Comparison of ENCODE assay signal across 10 cellular contexts in the genomic region with DNA sequence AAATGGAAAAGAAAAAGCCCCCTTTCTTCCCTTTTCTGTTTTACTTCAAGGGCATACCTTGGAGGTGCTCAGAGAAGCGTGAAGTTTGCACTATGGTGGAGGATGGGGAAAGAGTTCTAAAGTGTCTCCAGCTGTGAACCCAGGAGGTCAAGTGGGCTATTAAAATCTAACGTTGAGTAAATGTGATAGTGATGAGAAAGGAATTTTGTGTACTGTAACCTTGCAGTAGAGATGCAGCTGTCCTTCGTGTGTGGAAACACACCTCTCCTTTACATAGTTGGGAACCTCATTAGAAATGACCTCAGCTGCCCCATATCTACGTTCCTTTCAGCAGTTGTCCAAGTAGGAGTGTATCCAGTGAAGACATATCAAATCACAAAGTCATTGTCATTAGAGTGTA. TPM values are rescaled to one million over a fixed set of nuclear protein-coding genes. Genes with fewer than 3 reads are reported as not detected.
DNase-seq lines count a peak whose midpoint lies in the region; ATAC-seq and TF ChIP-seq lines count a peak whose summit lies in the region.
"Had no signal": no experiment of that assay in that cellular context is flagged by ENCODE, and none has a peak within 500 bp of the region (broad histone marks: within the 10 kb centered on the region; RNA-seq: fewer than 3 reads in every experiment).

No MANE protein-coding gene starts in this region.

- no peaks in the 10 kb centered on the region for H3K27me3 ChIP-seq in stomach

- TF ChIP-seq POLR2A in stomach (IDR thresholded peaks at IDR 0.05), result no peak

- peaks cover 58% of the 10 kb centered on the region for H3K4me1 Mint-ChIP-seq in HFFc6 (ENCODE audit: low read depth)
- H3K4me1 Mint-ChIP-seq in memory B cell, result peaks cover 4% of the 10 kb centered on the region

- H3K4me3 Mint-ChIP-seq in HFFc6 (no peak overlapping the region), memory B cell (no peak overlapping the region)

- no peak overlapping the region for H3K4me3 ChIP-seq in stomach

- peak overlapping the region; percentile 58 for H3K27ac Mint-ChIP-seq in HFFc6
- H3K27ac Mint-ChIP-seq in memory B cell, result peak overlapping the region; percentile 62

- H3K27ac ChIP-seq in stomach, result no peak overlapping the region

- DNase-seq in GM04504 (ENCODE audit: low read depth) (peak; percentile 14), HFFc6 (no peak), NCI-H748 (lab: John Stamatoyannopoulos, UW; ENCODE audit: unreplicated experiment) (peak; percentile 34), memory B cell (ENCODE audit: low spot score in 2 of 2) (no peak), NCI-H2081 (lab: John Stamatoyannopoulos, UW) (no peak), T1000 (lab: John Stamatoyannopoulos, UW) (no peak), stomach (no peak)
- DNase-seq: amygdala, NCI-H1694 treated with DMSO at 0.1 percent for 48 hours had no signal

- no peak for TF ChIP-seq EP300 in stomach (IDR thresholded peaks at IDR 0.05)

- WGBS in stomach, 5 donors, result 57 to 71% (median 66%) methylated on average over 4 of the region's 4 CpGs

- H3K9me3 ChIP-seq in stomach, result no peaks in the 10 kb centered on the region

- H3K9me3 Mint-ChIP-seq in HFFc6, result no peaks in the 10 kb centered on the region
- peaks cover 1% of the 10 kb centered on the region for H3K9me3 Mint-ChIP-seq in memory B cell

- intact Hi-C loops in stomach (cut with DNase I; ENCODE audit: low total_unique reads), result no loop called here

- H3K36me3 Mint-ChIP-seq in HFFc6 (ENCODE audit: low read depth) (peaks cover 72% of the 10 kb centered on the region), memory B cell (peaks cover 25% of the 10 kb centered on the region)

- ATAC-seq in memory B cell (ENCODE audit: low read depth), result no peak
- no peak for ATAC-seq in HG03457 (IDR thresholded peaks at IDR 0.05; ENCODE audit: unreplicated experiment)

- H3K36me3 ChIP-seq in stomach, result peaks cover 15 to 46% (median 36%) of the 10 kb centered on the region in 4 donors

- TF ChIP-seq CTCF in HFFc6 (IDR thresholded peaks at IDR 0.05) (no peak), stomach (IDR thresholded peaks at IDR 0.05) (no peak)

- H3K4me1 ChIP-seq in stomach, result no peaks in the 10 kb centered on the region

- H3K27me3 Mint-ChIP-seq in HFFc6 (ENCODE audit: insufficient read depth), result no peaks in the 10 kb centered on the region
- H3K27me3 Mint-ChIP-seq in memory B cell, result no peaks in the 10 kb centered on the region

RNA-seq across cellular contexts. Expression of a gene that starts 26.5 kb away (rescaled TPM):
- total RNA-seq in HFFc6 (2021; fragmentation: NEBNext Ultra II Directional; extraction: Animal tissue kit (Norgen Biotek cat#: 25700)), result 100 to 1,000 TPM; 193 to 211 (median 205) TPM
- total RNA-seq in stomach, result 100 to 1,000 TPM in 2 of 5 donors, 10 to 100 TPM in 3; 63.0 to 162 (median 94.2) TPM
- 100 to 1,000 TPM; 128 to 148 (median 145) TPM for polyA plus RNA-seq in stomach

Comparison
In these comparisons a context has a peak if more than half of its experiments do, and no peak if none do; other contexts are left out.
1. DNase-seq: peak in GM04504 (single experiment) and NCI-H748 (single experiment); none in HFFc6 (single experiment), memory B cell (0 of 2), NCI-H2081 (0 of 2), T1000 (single experiment) and stomach (single experiment).